ENCODE assay signal across 1 cellular context in genomic region chr10:110461088-110461487, GRCh38.
TF ChIP-seq lines count a peak whose summit lies in the region.

No MANE protein-coding gene starts in this region.

TF ChIP-seq in HepG2, 621 proteins besides CTCF, POLR2A, EP300 and RAD21 (continued from another document):
- TF ChIP-seq SMARCE1 (IDR thresholded peaks at IDR 0.05; ENCODE audit: borderline replicate concordance) (no peak), TGIF2 (CRISPR knock-in tag; IDR thresholded peaks at IDR 0.05) (no peak), ZBTB1 (CRISPR knock-in tag; IDR thresholded peaks at IDR 0.05; ENCODE audit: borderline replicate concordance) (no peak), KLF15 (CRISPR knock-in tag; IDR thresholded peaks at IDR 0.05; ENCODE audit: borderline replicate concordance) (no peak), HDAC6 (IDR thresholded peaks at IDR 0.05; ENCODE audit: low read depth, low read length) (no peak), RELA (CRISPR knock-in tag; IDR thresholded peaks at IDR 0.05) (no peak), CCAR2 (optimal IDR thresholded peaks at IDR 0.05; ENCODE audit: low read depth, low read length) (no peak), MYPOP (CRISPR knock-in tag; IDR thresholded peaks at IDR 0.05) (no peak), ZNF317 (CRISPR knock-in tag; IDR thresholded peaks at IDR 0.05) (no peak), ZSCAN21 (CRISPR knock-in tag; IDR thresholded peaks at IDR 0.05; ENCODE audit: borderline replicate concordance) (no peak), SKI (IDR thresholded peaks at IDR 0.05; ENCODE audit: partially characterized antibody) (no peak), KLF9 (CRISPR knock-in tag; IDR thresholded peaks at IDR 0.05; ENCODE audit: low read depth) (no peak), THAP7 (CRISPR knock-in tag; IDR thresholded peaks at IDR 0.05) (no peak), ZMAT3 (CRISPR knock-in tag; conservative IDR thresholded peaks at IDR 0.05) (no peak), KAT2B (IDR thresholded peaks at IDR 0.05; ENCODE audit: borderline replicate concordance, low read depth, low read length) (no peak)
